15 cellular contexts compared by ENCODE assay signal in the genomic region with DNA sequence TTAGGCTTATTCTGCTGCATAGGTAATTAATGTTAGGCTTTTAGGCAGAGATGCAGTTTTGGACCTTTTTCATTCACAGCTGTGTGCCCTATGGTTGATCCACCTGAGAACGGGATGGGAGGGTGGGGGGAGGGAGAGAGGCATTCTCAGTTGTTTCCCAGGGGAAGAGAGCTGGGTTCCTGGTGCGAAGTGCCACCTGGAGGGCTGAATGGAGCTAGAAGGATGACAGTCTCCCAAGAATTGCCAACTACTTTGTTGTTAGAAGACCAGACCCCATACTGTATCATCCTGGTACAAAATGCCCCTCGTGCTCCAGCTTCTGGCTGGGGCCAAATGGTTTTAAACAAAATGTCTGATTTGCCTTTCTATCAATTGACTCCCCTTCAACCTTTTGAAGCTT.
"Had no signal": no experiment of that assay in that cellular context is flagged by ENCODE, and none has a peak within 500 bp of the region (broad histone marks: within the 10 kb centered on the region; RNA-seq: fewer than 3 reads in every experiment).

No MANE protein-coding gene starts in this region.

- H3K36me3 ChIP-seq: heart left ventricle, lower lobe of right lung, suprapubic skin had no signal

- H3K27ac ChIP-seq: coronary artery, heart left ventricle, lower lobe of right lung, psoas muscle, suprapubic skin had no signal

- ATAC-seq: heart left ventricle, left colon, lower lobe of right lung, psoas muscle, sciatic nerve had no signal

- H3K9me3 ChIP-seq: heart left ventricle, lower lobe of right lung, psoas muscle, suprapubic skin had no signal

- H3K27me3 ChIP-seq: suprapubic skin had no signal

- DNase-seq: activated CD4-positive, alpha-beta T cell treated with anti-CD3 and anti-CD28 coated beads, Interleukin-2, amount 50 U/mL, for 1 hour; activated CD4-positive, CD25-positive, alpha-beta regulatory T cell; activated CD8-positive, alpha-beta memory T cell treated with anti-CD3 and anti-CD28 coated beads for 24 hours; activated naive CD8-positive, alpha-beta T cell treated with anti-CD3 and anti-CD28 coated beads for 36 hours; central memory CD4-positive, alpha-beta T cell; effector CD4-positive, alpha-beta T cell; foreskin melanocyte; heart left ventricle; left colon; lower lobe of right lung; psoas muscle; trophoblast cell had no signal

- H3K4me1 ChIP-seq: heart left ventricle, lower lobe of right lung, psoas muscle, suprapubic skin had no signal

- H3K4me3 ChIP-seq: coronary artery, heart left ventricle, lower lobe of right lung, psoas muscle, suprapubic skin had no signal
